9 cellular contexts compared by ENCODE assay signal in genomic region chr17:45127583-45128300, GRCh38. TPM values are rescaled to one million over a fixed set of nuclear protein-coding genes. Genes with fewer than 3 reads are reported as not detected.
DNase-seq lines count a peak whose midpoint lies in the region; ATAC-seq and TF ChIP-seq lines count a peak whose summit lies in the region.
"Had no signal": no experiment of that assay in that cellular context is flagged by ENCODE, and none has a peak within 500 bp of the region (broad histone marks: within the 10 kb centered on the region; RNA-seq: fewer than 3 reads in every experiment).

No MANE protein-coding gene starts in this region.

- dilution Hi-C loops in mammary epithelial cell (cut with HindIII; ENCODE audit: low sequenced_read_pairs), result loop anchor here (10.0 kb wide), 1 partner anchor 157 kb away; no protein-coding TSS in a partner anchor

- no peaks in the 10 kb centered on the region for H4K20me1 ChIP-seq in mammary epithelial cell (ENCODE audit: insufficient read depth, low read length)

- no peaks in the 10 kb centered on the region for H3K27me3 ChIP-seq in mammary epithelial cell (ENCODE audit: insufficient read depth, low read length)
- H3K27me3 ChIP-seq in thoracic aorta (replicated peaks; ENCODE audit: insufficient read depth), result no peaks in the 10 kb centered on the region
- no peaks in the 10 kb centered on the region for H3K27me3 ChIP-seq in CD8-positive, alpha-beta memory T cell (ENCODE audit: insufficient read depth, low read length, poor library complexity, severe bottlenecking)

- ATAC-seq in left colon (peak; percentile 49), thoracic aorta (ENCODE audit: insufficient number of reproducible peaks, low FRiP score, low read depth) (no peak), HG02642 (IDR thresholded peaks at IDR 0.05; ENCODE audit: poor library complexity, unreplicated experiment) (no peak)

- peak overlapping the region; percentile 70 for H3K4me2 ChIP-seq in mammary epithelial cell (ENCODE audit: insufficient read depth, low read depth, low read length)

- H3K36me3 Mint-ChIP-seq in CD8-positive, alpha-beta memory T cell, result no peaks in the 10 kb centered on the region

- POLR2A ChIA-PET in CD8-positive, alpha-beta memory T cell (lab: Charles Lee), result no interaction called here

- H3K4me1 ChIP-seq in mammary epithelial cell (ENCODE audit: insufficient read depth, low read length), result peaks cover 72% of the 10 kb centered on the region
- H3K4me1 ChIP-seq in thoracic aorta (ENCODE audit: control insufficient read depth in 1 of 2, low read depth in 2 of 2), result peaks cover 39 to 84% of the 10 kb centered on the region in 2 donors
- H3K4me1 ChIP-seq in CD8-positive, alpha-beta memory T cell (ENCODE audit: insufficient read depth, low read length), result no peaks in the 10 kb centered on the region

- H3K4me1 Mint-ChIP-seq in CD8-positive, alpha-beta memory T cell, result peaks cover 0 to 4% (median 3%) of the 10 kb centered on the region in 3 donors

- intact Hi-C loops in mammary epithelial cell (cut with micrococcal nuclease) (loop anchor here (1.0 to 2.0 kb wide), 2 partner anchors 18 to 25 kb away; no protein-coding TSS in a partner anchor), left colon (cut with DNase I, micrococcal nuclease) (no loop called here)

- H3K79me2 ChIP-seq in mammary epithelial cell (ENCODE audit: insufficient read depth, low read length), result peaks cover 93% of the 10 kb centered on the region

- no peak overlapping the region for H3K27ac Mint-ChIP-seq in CD8-positive, alpha-beta memory T cell

- in situ Hi-C loops in mammary epithelial cell (cut with MboI; ENCODE audit: low sequenced_read_pairs in 2 of 2), result no loop called here

- no peak overlapping the region for H3K4me3 Mint-ChIP-seq in CD8-positive, alpha-beta memory T cell

- H3K27ac ChIP-seq in mammary epithelial cell (ENCODE audit: insufficient read depth, low read depth, low read length) (peak overlapping the region; percentile 72), thoracic aorta (peak overlapping the region; percentile 89 to 99)
- H3K27ac ChIP-seq in CD8-positive, alpha-beta memory T cell (ENCODE audit: low read depth, low read length), result no peak overlapping the region

- WGBS in mammary epithelial cell (ENCODE audit: low coverage, missing lambda C conversion rate), result 1% methylated on average over 13 of the region's 20 CpGs

- peak; percentile 61 for DNase-seq in HuH-7.5 (ENCODE audit: low spot score)
- DNase-seq in mammary epithelial cell, result peak; percentile 53
- DNase-seq in left colon, result peak; percentile 88 to 91
- no peak for DNase-seq in thoracic aorta (ENCODE audit: low spot score)
- DNase-seq in NCI-H748 (lab: John Stamatoyannopoulos, UW; ENCODE audit: unreplicated experiment), result no peak
- no peak for DNase-seq in CD8-positive, alpha-beta memory T cell
- no peak for DNase-seq in SHP77 (lab: John Stamatoyannopoulos, UW)
- DNase-seq: NCI-H2227 treated with DMSO at 0.1 percent for 48 hours had no signal

- H3K36me3 ChIP-seq in mammary epithelial cell (ENCODE audit: insufficient read depth, low read length), result no peaks in the 10 kb centered on the region
- H3K36me3 ChIP-seq in thoracic aorta, result no peaks in the 10 kb centered on the region
- no peaks in the 10 kb centered on the region for H3K36me3 ChIP-seq in CD8-positive, alpha-beta memory T cell (ENCODE audit: insufficient read depth, low read length)

- TF ChIP-seq CTCF in mammary epithelial cell (conservative IDR thresholded peaks at IDR 0.05 in 1 of 2, IDR thresholded peaks at IDR 0.05 in 1 of 2; ENCODE audit: extremely low read depth in 1 of 2, insufficient read depth in 1 of 2, low read depth in 1 of 2, low read length in 2 of 2) (no peak), thoracic aorta (IDR thresholded peaks at IDR 0.05) (no peak)

- no peaks in the 10 kb centered on the region for H3K9me3 Mint-ChIP-seq in CD8-positive, alpha-beta memory T cell

- peak overlapping the region; percentile 31 for H3K9ac ChIP-seq in mammary epithelial cell (ENCODE audit: insufficient read depth, low read length)

- H3K4me3 ChIP-seq in mammary epithelial cell (replicated peaks in 1 of 3; ENCODE audit: insufficient read depth in 1 of 3, low read depth in 2 of 3, low read length in 3 of 3), result peak overlapping the region in 1 of 3 experiments; percentile 15
- peak overlapping the region; percentile 47 for H3K4me3 ChIP-seq in thoracic aorta
- H3K4me3 ChIP-seq in CD8-positive, alpha-beta memory T cell (ENCODE audit: low read length), result no peak overlapping the region

- H2AFZ ChIP-seq in mammary epithelial cell (ENCODE audit: low read depth, low read length), result peak overlapping the region; percentile 51

- no TSS peak for BruUV-seq in mammary epithelial cell (replicated peaks; lab: Mats Ljungman, UMichigan)

- CTCF ChIA-PET in mammary epithelial cell (lab: Charles Lee; ENCODE audit: low non-redundant PET), result no interaction called here
- CTCF ChIA-PET in CD8-positive, alpha-beta memory T cell (lab: Charles Lee), result interaction anchor here (1.2 kb wide), 1 partner anchor 8 kb away, joined by 3 read pairs; the partner anchor contains the start of gene ACBD4

- H3K9me3 ChIP-seq in mammary epithelial cell (replicated peaks; ENCODE audit: insufficient read depth, low read length) (no peaks in the 10 kb centered on the region), thoracic aorta (no peaks in the 10 kb centered on the region)
- H3K9me3 ChIP-seq in CD8-positive, alpha-beta memory T cell (ENCODE audit: low read length), result no peaks in the 10 kb centered on the region

- peaks cover 0 to 4% of the 10 kb centered on the region in 2 donors for H3K27me3 Mint-ChIP-seq in CD8-positive, alpha-beta memory T cell

RNA-seq across cellular contexts. Expression of gene PLCD3, which starts 4.6 kb away (rescaled TPM):
- 100 to 1,000 TPM in 1 of 2 donors, 10 to 100 TPM in 1; 79.4 to 185 TPM for total RNA-seq in mammary epithelial cell
- 171 TPM for polyA plus RNA-seq in mammary epithelial cell
- 166 TPM for polyA minus RNA-seq in mammary epithelial cell
- total RNA-seq in left colon, result 100 to 1,000 TPM; 335 to 566 TPM
- 100 to 1,000 TPM in 1 of 2 donors, 10 to 100 TPM in 1; 79.3 to 116 TPM for total RNA-seq in thoracic aorta
- 1 to 10 TPM; 5.5 to 7.2 TPM for total RNA-seq in CD8-positive, alpha-beta memory T cell
- 1.1 TPM for polyA plus RNA-seq in CD8-positive, alpha-beta memory T cell

RNA-seq across cellular contexts. Expression of gene ACBD4, which starts 7.7 kb away (rescaled TPM):
- 1 to 10 TPM; 6.5 to 8.1 TPM for total RNA-seq in mammary epithelial cell
- 3.1 TPM for polyA plus RNA-seq in mammary epithelial cell
- 3.4 TPM for polyA minus RNA-seq in mammary epithelial cell
- total RNA-seq in left colon, result 10 to 100 TPM; 22.3 to 22.6 TPM
- total RNA-seq in thoracic aorta, result 10 to 100 TPM; 21.5 to 27.9 TPM
- total RNA-seq in CD8-positive, alpha-beta memory T cell, result 1 to 10 TPM; 8.8 to 9.7 TPM
- 15.0 TPM for polyA plus RNA-seq in CD8-positive, alpha-beta memory T cell

RNA-seq across cellular contexts. Expression of gene HEXIM1, which starts 20.5 kb away (rescaled TPM):
- 10 to 100 TPM; 20.5 to 35.2 TPM for total RNA-seq in mammary epithelial cell
- polyA plus RNA-seq in mammary epithelial cell, result 16.7 TPM
- 12.4 TPM for polyA minus RNA-seq in mammary epithelial cell
- total RNA-seq in left colon, result 10 to 100 TPM; 36.1 to 46.7 TPM
- total RNA-seq in thoracic aorta, result 10 to 100 TPM; 34.9 to 89.1 TPM
- total RNA-seq in CD8-positive, alpha-beta memory T cell, result 10 to 100 TPM; 48.3 to 51.1 TPM
- polyA plus RNA-seq in CD8-positive, alpha-beta memory T cell, result 5.6 TPM

RNA-seq across cellular contexts. Expression of gene HEXIM2, which starts 33.9 kb away (rescaled TPM):
- total RNA-seq in mammary epithelial cell (1 to 10 TPM; 2.8 to 7.7 TPM), left colon (1 to 10 TPM; 4.7 to 5.2 TPM), thoracic aorta (1 to 10 TPM in 1 of 2 donors, not detected in 1; 1.5 TPM)
- 4.0 TPM for polyA plus RNA-seq in mammary epithelial cell
- not detected for polyA minus RNA-seq in mammary epithelial cell
- total RNA-seq in CD8-positive, alpha-beta memory T cell, result 1 to 10 TPM; 7.7 to 9.3 TPM
- polyA plus RNA-seq in CD8-positive, alpha-beta memory T cell, result 4.0 TPM

Comparison
In these comparisons a context has a peak if more than half of its experiments do, and no peak if none do; other contexts are left out.
1. DNase-seq: peak in HuH-7.5 (single experiment), mammary epithelial cell (single experiment) and left colon (2 of 2); none in thoracic aorta (single experiment), NCI-H748 (single experiment), CD8-positive, alpha-beta memory T cell (0 of 5) and SHP77 (0 of 2).
2. RNA of gene PLCD3, which starts 4.6 kb away (total RNA-seq): 335 to 566 TPM in left colon, 79.4 to 185 TPM in mammary epithelial cell and 79.3 to 116 TPM in thoracic aorta; 5.5 to 7.2 TPM in CD8-positive, alpha-beta memory T cell; every median in the first group is over 4 times any median in the second.